8 cellular contexts compared by ENCODE assay signal in the genomic region with DNA sequence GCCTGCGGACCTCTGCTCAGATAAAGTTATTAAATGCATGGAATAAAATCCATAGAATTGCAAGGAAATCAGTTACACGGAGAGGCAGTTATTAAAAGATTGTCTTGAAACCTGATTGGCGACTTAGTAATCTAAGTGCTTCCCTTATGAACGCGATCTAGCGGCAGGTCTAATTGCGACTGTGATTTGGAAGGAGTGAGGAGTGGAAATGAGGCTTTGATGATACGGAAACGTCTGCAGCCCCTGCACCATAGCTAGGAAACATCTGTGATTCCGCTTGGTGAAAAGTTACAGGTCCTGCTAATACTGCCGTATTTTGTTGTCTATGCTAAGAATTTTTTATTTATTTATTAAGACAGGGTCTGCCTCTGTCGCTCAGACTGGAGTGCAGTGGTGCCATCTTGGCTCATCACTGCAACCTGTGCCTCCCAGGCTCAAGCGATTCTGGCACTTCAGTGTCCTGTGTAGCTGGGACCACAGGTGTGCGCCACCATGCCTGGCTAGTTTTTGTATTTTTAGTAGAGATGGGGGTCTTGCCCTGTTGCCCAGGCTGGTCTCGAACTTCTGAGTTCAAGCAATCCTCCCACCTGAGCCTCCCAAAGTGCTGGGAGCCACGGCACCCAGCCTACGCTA. TPM values are rescaled to one million over a fixed set of nuclear protein-coding genes. Genes with fewer than 3 reads are reported as not detected.
DNase-seq lines count a peak whose midpoint lies in the region; ATAC-seq and TF ChIP-seq lines count a peak whose summit lies in the region.

No MANE protein-coding gene starts in this region.

- peak overlapping the region; percentile 82 to 88 for H3K4me3 Mint-ChIP-seq in CD14-positive monocyte
- peak overlapping the region; percentile 92 for H3K4me3 Mint-ChIP-seq in nephron progenitor cell

- H3K36me3 Mint-ChIP-seq in CD14-positive monocyte (peaks cover 19 to 34% of the 10 kb centered on the region in 2 donors), nephron progenitor cell (ENCODE audit: low read depth) (peaks cover 8% of the 10 kb centered on the region)

- H3K27ac Mint-ChIP-seq in CD14-positive monocyte = peak overlapping the region; percentile 19 to 90 (median 68)
- no peak overlapping the region for H3K27ac Mint-ChIP-seq in nephron progenitor cell

- H3K27me3 Mint-ChIP-seq in CD14-positive monocyte (ENCODE audit: low read depth in 3 of 3) (peaks cover 1 to 15% (median 9%) of the 10 kb centered on the region in 3 donors), nephron progenitor cell (ENCODE audit: low read depth, poor library complexity) (peaks cover 6% of the 10 kb centered on the region)

- peak overlapping the region in 58 of 59 donors; percentile 88 to 100 (median 96) for H3K27ac ChIP-seq in dorsolateral prefrontal cortex

- TF ChIP-seq CTCF in CD14-positive monocyte (IDR thresholded peaks at IDR 0.05) (no peak), NB4 (IDR thresholded peaks at IDR 0.05; ENCODE audit: low read depth, low read length) (no peak), dorsolateral prefrontal cortex (IDR thresholded peaks at IDR 0.05 in 54 of 56, conservative IDR thresholded peaks at IDR 0.05 in 2 of 56; ENCODE audit: low read depth in 1 of 56, partially characterized antibody in 56 of 56) (no peak), nephron progenitor cell (IDR thresholded peaks at IDR 0.05) (no peak)

- intact Hi-C loops in CD14-positive monocyte (cut with micrococcal nuclease) = loop anchor here (5.0 kb wide), 1 partner anchor 107 kb away; a partner anchor contains a TSS
- intact Hi-C loops in dorsolateral prefrontal cortex (cut with DNase I) = no loop called here

- no peak for TF ChIP-seq POLR2A in NB4 (IDR thresholded peaks at IDR 0.05; ENCODE audit: extremely low read depth, insufficient read length)

- peaks cover 20% of the 10 kb centered on the region for H3K4me1 Mint-ChIP-seq in CD14-positive monocyte
- peaks cover 16% of the 10 kb centered on the region for H3K4me1 Mint-ChIP-seq in nephron progenitor cell

- peak overlapping the region; percentile 82 for H3K4me3 ChIP-seq in NB4 (ENCODE audit: low read depth, low read length)
- peak overlapping the region; percentile 60 to 100 (median 95) for H3K4me3 ChIP-seq in dorsolateral prefrontal cortex

- ATAC-seq in GM21360 (IDR thresholded peaks at IDR 0.05; ENCODE audit: unreplicated experiment) = no peak
- ATAC-seq in HG02981 (IDR thresholded peaks at IDR 0.05; ENCODE audit: unreplicated experiment) = no peak
- ATAC-seq in GM18867 (IDR thresholded peaks at IDR 0.05; ENCODE audit: unreplicated experiment) = no peak

- H3K9me3 Mint-ChIP-seq in CD14-positive monocyte (peaks cover 0 to 2% (median 0%) of the 10 kb centered on the region in 7 donors), nephron progenitor cell (peaks cover 4% of the 10 kb centered on the region)

- DNase-seq in CD14-positive monocyte (ENCODE audit: low spot score) = no peak
- DNase-seq in NB4 (ENCODE audit: low read depth) = no peak
- no peak for DNase-seq in dorsolateral prefrontal cortex
- DNase-seq in nephron progenitor cell = no peak
- no peak for DNase-seq in SHP77 treated with DMSO at 0.1 percent for 48 hours (lab: John Stamatoyannopoulos, UW)

- no peaks in the 10 kb centered on the region for H3K27me3 ChIP-seq in dorsolateral prefrontal cortex

RNA-seq across cellular contexts. Expression of a gene that starts 0.9 kb away (rescaled TPM):
- 100 to 1,000 TPM; 211 to 232 TPM for polyA plus RNA-seq in CD14-positive monocyte
- 100 to 1,000 TPM; 105 to 222 (median 151) TPM for total RNA-seq in dorsolateral prefrontal cortex

RNA-seq across cellular contexts. Expression of a gene that starts 16.7 kb away (rescaled TPM):
- polyA plus RNA-seq in CD14-positive monocyte = under 1 TPM; 0.95 to 0.96 TPM
- total RNA-seq in dorsolateral prefrontal cortex = 10 to 100 TPM; 30.0 to 91.1 (median 47.4) TPM

RNA-seq across cellular contexts. Expression of a gene that starts 22.8 kb away (rescaled TPM):
- polyA plus RNA-seq in CD14-positive monocyte = 1 to 10 TPM; 3.3 to 4.2 TPM
- total RNA-seq in dorsolateral prefrontal cortex = 100 to 1,000 TPM in 3 of 120 experiments, 10 to 100 TPM in 117; 46.4 to 115 (median 70.5) TPM

RNA-seq across cellular contexts. Expression of a gene that starts 53.6 kb away (rescaled TPM):
- 1,000 to 10,000 TPM; 1,318 to 1,526 TPM for polyA plus RNA-seq in CD14-positive monocyte
- total RNA-seq in dorsolateral prefrontal cortex = 100 to 1,000 TPM; 343 to 670 (median 497) TPM

Comparison
In these comparisons a context has a peak if more than half of its experiments do, and no peak if none do; other contexts are left out.
1. intact Hi-C loops: an anchor here in CD14-positive monocyte (5.0 kb wide); none called in dorsolateral prefrontal cortex.